Comparison of ENCODE assay signal across 8 cellular contexts in the genomic region with DNA sequence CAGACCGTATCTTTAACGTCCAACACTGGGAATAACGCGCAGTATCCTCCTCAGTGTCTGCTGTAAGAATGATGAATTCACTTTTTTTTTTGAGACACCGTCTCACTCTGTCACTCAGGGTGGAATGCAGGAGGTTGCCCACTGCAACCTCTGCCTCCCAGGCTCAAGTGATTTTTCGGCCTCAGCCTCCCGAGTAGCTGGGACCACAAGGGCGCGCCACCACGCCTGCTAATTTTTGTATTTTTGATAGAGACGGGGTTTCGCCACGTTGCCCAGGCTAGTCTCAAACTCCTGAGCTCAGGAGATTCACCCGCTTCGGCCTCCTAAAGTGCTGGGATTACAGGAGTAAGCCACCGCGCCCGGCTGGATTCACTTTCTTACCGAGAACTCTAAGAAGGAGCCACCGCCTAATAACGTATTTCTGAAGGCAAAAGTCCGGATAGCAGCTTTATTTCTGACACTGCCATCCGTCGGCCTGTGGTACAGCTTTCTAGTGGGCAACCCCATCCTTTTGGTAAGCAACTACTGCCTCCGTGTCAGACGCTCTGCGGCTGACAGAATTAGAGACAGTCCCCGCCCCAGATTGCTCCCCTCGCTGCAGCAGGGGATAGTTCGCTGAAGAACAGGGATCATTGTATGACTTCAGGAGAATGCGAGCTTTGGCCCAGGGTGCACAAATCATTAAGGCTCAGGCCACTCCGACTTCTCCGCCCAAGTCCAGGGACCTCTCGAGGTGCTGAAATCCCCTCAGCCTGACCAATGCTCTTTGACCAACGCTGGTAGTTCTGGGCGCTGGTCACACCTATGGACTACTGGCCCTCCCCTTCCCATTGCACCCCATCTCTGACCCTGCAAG. TPM values are rescaled to one million over a fixed set of nuclear protein-coding genes. Genes with fewer than 3 reads are reported as not detected.
DNase-seq lines count a peak whose midpoint lies in the region; ATAC-seq, FAIRE-seq and TF ChIP-seq lines count a peak whose summit lies in the region.

No MANE protein-coding gene starts in this region.

- peak overlapping the region; percentile 60 to 71 for H3K27ac ChIP-seq in testis

- H3K9ac ChIP-seq in NT2/D1 (ENCODE audit: insufficient read length, low read depth): peak overlapping the region; percentile 88

- H3K27me3 ChIP-seq in NT2/D1 (ENCODE audit: insufficient read depth, insufficient read length) (no peaks in the 10 kb centered on the region), bronchial epithelial cell (ENCODE audit: control insufficient read depth, insufficient read depth, low read length) (no peaks in the 10 kb centered on the region), testis (no peaks in the 10 kb centered on the region)

- peak; percentile 57 for DNase-seq in AG20443 (ENCODE audit: low spot score)
- DNase-seq in GM20000 (ENCODE audit: low spot score): peak; percentile 29
- no peak for DNase-seq in NT2/D1 (ENCODE audit: low read depth, low spot score)
- peak; percentile 15 for DNase-seq in bronchial epithelial cell (ENCODE audit: low read depth)
- no peak for DNase-seq in left lobe of liver (ENCODE audit: low spot score)
- no peak for DNase-seq in testis
- DNase-seq in HuH-7.5 (ENCODE audit: low spot score): no peak
- DNase-seq in DMS153 treated with DMSO at 0.1 percent for 48 hours (lab: John Stamatoyannopoulos, UW; ENCODE audit: unreplicated experiment): no peak

- H3K36me3 ChIP-seq in NT2/D1 (ENCODE audit: insufficient read depth, insufficient read length, low read length): peaks cover 42% of the 10 kb centered on the region
- peaks cover 4% of the 10 kb centered on the region for H3K36me3 ChIP-seq in bronchial epithelial cell (ENCODE audit: control insufficient read depth, insufficient read depth, low read length)
- no peaks in the 10 kb centered on the region for H3K36me3 ChIP-seq in testis (ENCODE audit: low read depth, missing control alignments)

- TF ChIP-seq POLR2A in testis (IDR thresholded peaks at IDR 0.05): no peak

- H3K9me3 ChIP-seq in NT2/D1 (ENCODE audit: insufficient read depth, low read length) (no peaks in the 10 kb centered on the region), testis (no peaks in the 10 kb centered on the region)

- intact Hi-C loops in testis (cut with DNase I; ENCODE audit: low total_unique reads): loop anchor here (10.0 kb wide), 1 partner anchor 184 kb away; no protein-coding TSS in a partner anchor

- peak; percentile 30 for ATAC-seq in left lobe of liver

- no peak for FAIRE-seq in bronchial epithelial cell (lab: Jason Lieb, UNC)

- TF ChIP-seq CTCF in GM20000 (IDR thresholded peaks at IDR 0.05; ENCODE audit: extremely low read depth, missing control alignments): no peak
- no peak for TF ChIP-seq CTCF in bronchial epithelial cell (IDR thresholded peaks at IDR 0.05; ENCODE audit: insufficient read depth, low read length, severe bottlenecking)
- no peak for TF ChIP-seq CTCF in testis (IDR thresholded peaks at IDR 0.05)

- H3K4me3 ChIP-seq in NT2/D1 (ENCODE audit: insufficient read length, low read depth): peak overlapping the region; percentile 89
- H3K4me3 ChIP-seq in bronchial epithelial cell (ENCODE audit: low read depth, low read length): peak overlapping the region; percentile 99
- H3K4me3 ChIP-seq in testis: peak overlapping the region; percentile 87 to 96

- H3K4me1 ChIP-seq in NT2/D1 (ENCODE audit: insufficient read depth, insufficient read length): peaks cover 2% of the 10 kb centered on the region
- H3K4me1 ChIP-seq in testis: peaks cover 6% of the 10 kb centered on the region

- WGBS in testis, 2 donors: 28 to 29% methylated on average over 34 to 36 of the region's 36 CpGs

RNA-seq across cellular contexts. Expression of gene POLR3A, which starts 0.6 kb away (rescaled TPM):
- total RNA-seq in bronchial epithelial cell (13.7 and 14.7 TPM in 2 replicates), left lobe of liver (5.6 TPM), testis (10 to 100 TPM; 20.9 to 23.0 TPM)
- polyA plus RNA-seq in testis (ENCODE audit: insufficient read depth, low read depth, low replicate concordance): 16.1 TPM

RNA-seq across cellular contexts. Expression of gene RPS24, which starts 5.0 kb away (rescaled TPM):
- total RNA-seq in bronchial epithelial cell: 2,740 and 5,046 TPM in 2 replicates
- total RNA-seq in left lobe of liver: 398 TPM
- total RNA-seq in testis: 1,000 to 10,000 TPM in 1 of 2 donors, 100 to 1,000 TPM in 1; 971 to 1,548 TPM
- 1,406 TPM for polyA plus RNA-seq in testis (ENCODE audit: insufficient read depth, low read depth, low replicate concordance)

Comparison
In these comparisons a context has a peak if more than half of its experiments do, and no peak if none do; other contexts are left out.
1. DNase-seq: peak in AG20443 (single experiment), GM20000 (single experiment) and bronchial epithelial cell (single experiment); none in NT2/D1 (single experiment), left lobe of liver (single experiment), testis (single experiment), HuH-7.5 (single experiment) and DMS153 treated with DMSO at 0.1 percent for 48 hours (single experiment).
2. Peak in every context shown above with its lines, with median percentiles within 50 percentile points of each other: H3K4me3 ChIP-seq.